19 cellular contexts compared by ENCODE assay signal in the genomic region with DNA sequence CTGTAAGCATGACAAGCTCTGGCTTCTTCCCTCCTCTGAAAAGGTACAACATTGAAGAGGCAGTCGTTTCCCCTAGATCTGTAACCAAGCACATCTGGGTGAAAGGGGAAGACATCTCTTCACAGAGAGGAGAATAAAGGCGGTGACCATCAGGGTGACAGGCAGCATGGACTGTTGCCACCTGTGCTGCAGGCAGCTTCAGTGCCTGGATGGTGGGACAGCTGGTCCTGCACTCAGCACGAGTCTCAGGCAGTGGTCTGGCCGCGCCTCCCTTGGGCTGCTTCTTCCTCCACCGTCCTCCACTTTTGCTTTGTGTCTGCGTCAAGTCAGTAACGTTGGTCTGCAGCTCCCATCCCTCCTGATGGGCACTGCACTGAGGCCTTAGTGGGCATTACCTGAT.
DNase-seq lines count a peak whose midpoint lies in the region; ATAC-seq and TF ChIP-seq lines count a peak whose summit lies in the region.
"Had no signal": no experiment of that assay in that cellular context is flagged by ENCODE, and none has a peak within 500 bp of the region (broad histone marks: within the 10 kb centered on the region; RNA-seq: fewer than 3 reads in every experiment).

No MANE protein-coding gene starts in this region.

- intact Hi-C loops in right cardiac atrium (cut with DNase I), result no loop called here
- intact Hi-C loops in cardiac septum (cut with DNase I), result no loop called here
- intact Hi-C loops in stomach (cut with DNase I; ENCODE audit: low total_unique reads), result no loop called here

- H3K36me3 Mint-ChIP-seq in T-cell (peaks cover 3% of the 10 kb centered on the region), mesothelial cell of epicardium (peaks cover 8% of the 10 kb centered on the region)
- H3K36me3 Mint-ChIP-seq: CD14-positive monocyte had no signal

- POLR2A ChIA-PET in T-cell (lab: Charles Lee), result no interaction called here

- H3K27ac Mint-ChIP-seq in T-cell (peak overlapping the region; percentile 27 to 73), mesothelial cell of epicardium (no peak overlapping the region)
- H3K27ac Mint-ChIP-seq: CD14-positive monocyte had no signal

- H3K27me3 Mint-ChIP-seq in T-cell (peaks cover 0 to 3% of the 10 kb centered on the region in 2 donors), mesothelial cell of epicardium (ENCODE audit: low read depth) (no peaks in the 10 kb centered on the region)

- H3K4me3 ChIP-seq in right cardiac atrium (ENCODE audit: low read length) (no peak overlapping the region), stomach (no peak overlapping the region)
- H3K4me3 ChIP-seq: A549, GM23248, PC-9 had no signal

- H3K9me3 ChIP-seq in right cardiac atrium (ENCODE audit: control insufficient read depth, low read length) (no peaks in the 10 kb centered on the region), stomach (peaks cover 0 to 15% (median 5%) of the 10 kb centered on the region in 4 donors)

- DNase-seq in right cardiac atrium (no peak), cardiac septum (ENCODE audit: low spot score) (no peak), T-cell (no peak), myocyte (ENCODE audit: low read depth) (peak; percentile 60), stomach (no peak), NCI-H2107 (lab: John Stamatoyannopoulos, UW) (no peak), mesothelial cell of epicardium (ENCODE audit: low spot score in 2 of 2, unreplicated experiment in 2 of 2) (no peak)
- DNase-seq: Calu3, DMS79, GM23248, KBM-7, NCI-H1436 treated with DMSO at 0.1 percent for 48 hours, NCI-H2081, NCI-H526 treated with DMSO at 0.1 percent for 48 hours, PC-9 had no signal

- H3K9me3 Mint-ChIP-seq in T-cell (peaks cover 0 to 4% (median 3%) of the 10 kb centered on the region in 3 donors), mesothelial cell of epicardium (peaks cover 7% of the 10 kb centered on the region)

- H3K27ac ChIP-seq in right cardiac atrium (ENCODE audit: low read length), result peak overlapping the region; percentile 0
- peak overlapping the region; percentile 69 to 86 (median 80) for H3K27ac ChIP-seq in stomach
- H3K27ac ChIP-seq: A549, GM23248, PC-9 had no signal

- WGBS in right cardiac atrium, result 67% methylated on average over 8 of the region's 8 CpGs
- 64 to 79% (median 71%) methylated on average over 8 of the region's 8 CpGs for WGBS in stomach, 5 donors

- TF ChIP-seq POLR2A in stomach (IDR thresholded peaks at IDR 0.05), result no peak

- TF ChIP-seq CTCF in stomach (IDR thresholded peaks at IDR 0.05) (no peak), mesothelial cell of epicardium (IDR thresholded peaks at IDR 0.05; ENCODE audit: unreplicated experiment) (no peak)

- CTCF ChIA-PET in T-cell (lab: Charles Lee), result no interaction called here

- H3K4me1 ChIP-seq in right cardiac atrium (ENCODE audit: control insufficient read depth, insufficient read depth, low read length), result peaks cover 1% of the 10 kb centered on the region
- peaks cover 11 to 58% (median 32%) of the 10 kb centered on the region in 4 donors for H3K4me1 ChIP-seq in stomach

- ATAC-seq in right cardiac atrium, result no peak
- ATAC-seq in T-cell (replicated peaks in 1 of 4), result no peak
- no peak for ATAC-seq in HG02970 (IDR thresholded peaks at IDR 0.05; ENCODE audit: low FRiP score, unreplicated experiment)
- ATAC-seq: A549, Right ventricle myocardium inferior had no signal

- TF ChIP-seq EP300 in stomach (IDR thresholded peaks at IDR 0.05), result no peak

- no peaks in the 10 kb centered on the region for H3K27me3 ChIP-seq in right cardiac atrium (ENCODE audit: control insufficient read depth, insufficient read depth)
- H3K27me3 ChIP-seq in stomach, result no peaks in the 10 kb centered on the region

- no peak overlapping the region for H3K4me3 Mint-ChIP-seq in T-cell
- no peak overlapping the region for H3K4me3 Mint-ChIP-seq in mesothelial cell of epicardium
- H3K4me3 Mint-ChIP-seq: CD14-positive monocyte had no signal

- no peaks in the 10 kb centered on the region for H3K36me3 ChIP-seq in stomach

- H3K4me1 Mint-ChIP-seq in T-cell (peaks cover 41 to 59% (median 49%) of the 10 kb centered on the region in 3 donors), mesothelial cell of epicardium (peaks cover 4% of the 10 kb centered on the region)
